ENCODE assay signal across 8 cellular contexts in genomic region chr2:219441451-219442205, GRCh38. TPM values are rescaled to one million over a fixed set of nuclear protein-coding genes. Genes with fewer than 3 reads are reported as not detected.
DNase-seq lines count a peak whose midpoint lies in the region; ATAC-seq and TF ChIP-seq lines count a peak whose summit lies in the region.

No MANE protein-coding gene starts in this region.

- H3K4me3 ChIP-seq in Loucy (ENCODE audit: low read length, poor library complexity, severe bottlenecking) (peak overlapping the region; percentile 68), endocrine pancreas (ENCODE audit: control insufficient read depth, insufficient read depth, low read length) (no peak overlapping the region)

- H3K36me3 ChIP-seq in Loucy (ENCODE audit: insufficient read depth, low read length) (no peaks in the 10 kb centered on the region), endocrine pancreas (ENCODE audit: control insufficient read depth, insufficient read depth, low read length) (no peaks in the 10 kb centered on the region)

- CTCF ChIA-PET in CD4-positive, alpha-beta T cell (lab: Charles Lee): interaction anchor here (0.6 to 1.1 kb wide), 4 partner anchors 21 to 88 kb away, joined by 4 to 5 read pairs (median 4); no protein-coding TSS in a partner anchor
- CTCF ChIA-PET in activated CD8-positive, alpha-beta T cell treated with anti-CD3 and anti-CD28 coated beads for 36 hours (lab: Charles Lee): interaction anchor here (1.0 to 2.5 kb wide), 4 partner anchors 34 to 100 kb away, joined by 4 to 12 read pairs (median 6); no protein-coding TSS in a partner anchor

- H3K27ac Mint-ChIP-seq in CD4-positive, alpha-beta T cell: no peak overlapping the region
- H3K27ac Mint-ChIP-seq in activated CD8-positive, alpha-beta T cell treated with anti-CD3 and anti-CD28 coated beads for 36 hours: no peak overlapping the region

- peak overlapping the region; percentile 55 for H3K9ac ChIP-seq in Loucy (ENCODE audit: low read depth, low read length, poor library complexity, severe bottlenecking)
- H3K9ac ChIP-seq in endocrine pancreas (ENCODE audit: control insufficient read depth, insufficient read depth, low read length): peak overlapping the region; percentile 8

- peaks cover 22% of the 10 kb centered on the region for H3K4me1 Mint-ChIP-seq in CD4-positive, alpha-beta T cell (ENCODE audit: low read depth)
- H3K4me1 Mint-ChIP-seq in activated CD8-positive, alpha-beta T cell treated with anti-CD3 and anti-CD28 coated beads for 36 hours (ENCODE audit: low read depth): peaks cover 17% of the 10 kb centered on the region

- ATAC-seq in CD4-positive, alpha-beta T cell (ENCODE audit: poor library complexity): peak; percentile 82
- ATAC-seq in activated CD8-positive, alpha-beta T cell treated with anti-CD3 and anti-CD28 coated beads for 36 hours: peak; percentile 61
- no peak for ATAC-seq in GM21528 (IDR thresholded peaks at IDR 0.05; ENCODE audit: low FRiP score, unreplicated experiment)

- H2AFZ ChIP-seq in Loucy (ENCODE audit: low read length): peak overlapping the region; percentile 74

- H3K4me1 ChIP-seq in Loucy (ENCODE audit: insufficient read depth, low read length, poor library complexity, severe bottlenecking) (peaks cover 9% of the 10 kb centered on the region), endocrine pancreas (ENCODE audit: control insufficient read depth, insufficient read depth, low read length) (no peaks in the 10 kb centered on the region)

- no peaks in the 10 kb centered on the region for H3K9me3 Mint-ChIP-seq in CD4-positive, alpha-beta T cell
- H3K9me3 Mint-ChIP-seq in activated CD8-positive, alpha-beta T cell treated with anti-CD3 and anti-CD28 coated beads for 36 hours: no peaks in the 10 kb centered on the region

- peak overlapping the region; percentile 74 for H3K4me2 ChIP-seq in Loucy (ENCODE audit: low read depth, low read length, poor library complexity, severe bottlenecking)

- peaks cover 2% of the 10 kb centered on the region for H3K27me3 ChIP-seq in CD4-positive, alpha-beta T cell (ENCODE audit: control insufficient read depth, insufficient read depth, low read length)
- no peaks in the 10 kb centered on the region for H3K27me3 ChIP-seq in Loucy (ENCODE audit: insufficient read depth, low read length, poor library complexity, severe bottlenecking)
- no peaks in the 10 kb centered on the region for H3K27me3 ChIP-seq in endocrine pancreas (ENCODE audit: control insufficient read depth, insufficient read depth, low read length)

- no peak for TF ChIP-seq CTCF in CD4-positive, alpha-beta T cell (IDR thresholded peaks at IDR 0.05)
- no peak for TF ChIP-seq CTCF in Loucy (conservative IDR thresholded peaks at IDR 0.05; ENCODE audit: low read length)
- no peak for TF ChIP-seq CTCF in activated CD8-positive, alpha-beta T cell treated with anti-CD3 and anti-CD28 coated beads for 36 hours (IDR thresholded peaks at IDR 0.05)

- peak overlapping the region; percentile 81 for H3K4me3 Mint-ChIP-seq in CD4-positive, alpha-beta T cell
- peak overlapping the region; percentile 70 for H3K4me3 Mint-ChIP-seq in activated CD8-positive, alpha-beta T cell treated with anti-CD3 and anti-CD28 coated beads for 36 hours

- H3F3A ChIP-seq in Loucy (ENCODE audit: low read depth): no peaks in the 10 kb centered on the region

- H3K36me3 Mint-ChIP-seq in CD4-positive, alpha-beta T cell (ENCODE audit: low read depth): no peaks in the 10 kb centered on the region
- H3K36me3 Mint-ChIP-seq in activated CD8-positive, alpha-beta T cell treated with anti-CD3 and anti-CD28 coated beads for 36 hours (ENCODE audit: low read depth): no peaks in the 10 kb centered on the region

- peaks cover 27% of the 10 kb centered on the region for H3K27me3 Mint-ChIP-seq in CD4-positive, alpha-beta T cell
- H3K27me3 Mint-ChIP-seq in activated CD8-positive, alpha-beta T cell treated with anti-CD3 and anti-CD28 coated beads for 36 hours: peaks cover 17% of the 10 kb centered on the region

- peak; percentile 34 to 72 (median 48) for DNase-seq in CD4-positive, alpha-beta T cell
- DNase-seq in activated CD8-positive, alpha-beta T cell treated with anti-CD3 and anti-CD28 coated beads for 36 hours: peak; percentile 51
- DNase-seq in midbrain (lab: John Stamatoyannopoulos, UW) (peak; percentile 5), SKM-1 treated with dmso at 0.1 percent for 144 hours (lab: John Stamatoyannopoulos, UW; ENCODE audit: unreplicated experiment) (no peak)
- peak; percentile 57 for DNase-seq in stimulated activated naive CD4-positive, alpha-beta T cell treated with Interleukin-2 at 50 U/mL for 16 hours (lab: John Stamatoyannopoulos, UW)

- intact Hi-C loops in CD4-positive, alpha-beta T cell (cut with DNase I, micrococcal nuclease): loop anchor here in 1 of 2 experiments (5.0 kb wide), 3 partner anchors 54 to 156 kb away; partner anchors contain the start of genes DNPEP and STK11IP
- intact Hi-C loops in activated CD8-positive, alpha-beta T cell treated with anti-CD3 and anti-CD28 coated beads for 36 hours (cut with micrococcal nuclease): no loop called here

- no peak overlapping the region for H3K27ac ChIP-seq in CD4-positive, alpha-beta T cell (ENCODE audit: low read depth, low read length)

- H3K9me2 ChIP-seq in Loucy (replicated peaks; ENCODE audit: low read depth, low read length): no peaks in the 10 kb centered on the region

- no peaks in the 10 kb centered on the region for H3K79me2 ChIP-seq in Loucy (ENCODE audit: insufficient read depth, low read length)

- POLR2A ChIA-PET in CD4-positive, alpha-beta T cell (lab: Charles Lee): interaction anchor here (0.8 kb wide), 3 partner anchors 54 to 88 kb away, joined by 3 read pairs; partner anchors contain the start of gene DNPEP
- POLR2A ChIA-PET in activated CD8-positive, alpha-beta T cell treated with anti-CD3 and anti-CD28 coated beads for 36 hours (lab: Charles Lee): no interaction called here

- H3K9me3 ChIP-seq in CD4-positive, alpha-beta T cell (ENCODE audit: control insufficient read depth, low read length): no peaks in the 10 kb centered on the region
- H3K9me3 ChIP-seq in Loucy (ENCODE audit: insufficient read depth, low read depth, low read length) (no peaks in the 10 kb centered on the region), endocrine pancreas (ENCODE audit: control insufficient read depth, low read length) (no peaks in the 10 kb centered on the region)

- no peaks in the 10 kb centered on the region for H4K20me1 ChIP-seq in Loucy (ENCODE audit: insufficient read depth, low read length, poor library complexity, severe bottlenecking)

RNA-seq across cellular contexts. Expression of gene SPEG, which starts 7.0 kb away (rescaled TPM):
- total RNA-seq in CD4-positive, alpha-beta T cell: 10 to 100 TPM; 15.3 to 17.7 TPM
- 1 to 10 TPM; 2.1 to 2.3 TPM for total RNA-seq in activated CD8-positive, alpha-beta T cell treated with anti-CD3 and anti-CD28 coated beads for 36 hours

RNA-seq across cellular contexts. Expression of gene DES, which starts 23.5 kb away (rescaled TPM):
- total RNA-seq in CD4-positive, alpha-beta T cell: not detected
- not detected for total RNA-seq in activated CD8-positive, alpha-beta T cell treated with anti-CD3 and anti-CD28 coated beads for 36 hours

RNA-seq across cellular contexts. Expression of gene DNPEP, which starts 53.9 kb away (rescaled TPM):
- 10 to 100 TPM; 99.0 to 99.9 TPM for total RNA-seq in CD4-positive, alpha-beta T cell
- total RNA-seq in activated CD8-positive, alpha-beta T cell treated with anti-CD3 and anti-CD28 coated beads for 36 hours: 100 to 1,000 TPM; 112 to 113 TPM

RNA-seq across cellular contexts. Expression of gene GMPPA, which starts 57.1 kb away (rescaled TPM):
- total RNA-seq in CD4-positive, alpha-beta T cell: 10 to 100 TPM; 13.3 to 14.4 TPM
- total RNA-seq in activated CD8-positive, alpha-beta T cell treated with anti-CD3 and anti-CD28 coated beads for 36 hours: 10 to 100 TPM; 32.4 to 34.2 TPM

Comparison
In these comparisons a context has a peak if more than half of its experiments do, and no peak if none do; other contexts are left out.
1. RNA of gene SPEG, which starts 7.0 kb away (total RNA-seq): 15.3 to 17.7 TPM in CD4-positive, alpha-beta T cell; 2.1 to 2.3 TPM in activated CD8-positive, alpha-beta T cell treated with anti-CD3 and anti-CD28 coated beads for 36 hours; every median in the first group is over 4 times any median in the second.